22 cellular contexts compared by ENCODE assay signal in genomic region chr16:81239722-81240121, GRCh38. TPM values are rescaled to one million over a fixed set of nuclear protein-coding genes. Genes with fewer than 3 reads are reported as not detected.
DNase-seq lines count a peak whose midpoint lies in the region; ATAC-seq, FAIRE-seq and TF ChIP-seq lines count a peak whose summit lies in the region.
"Had no signal": no experiment of that assay in that cellular context is flagged by ENCODE, and none has a peak within 500 bp of the region (broad histone marks: within the 10 kb centered on the region; RNA-seq: fewer than 3 reads in every experiment).

No MANE protein-coding gene starts in this region.

- H3K9me3 Mint-ChIP-seq in CD8-positive, alpha-beta memory T cell = no peaks in the 10 kb centered on the region
- H3K9me3 Mint-ChIP-seq: CD8-positive, alpha-beta T cell had no signal

- no peak overlapping the region for H3K4me3 ChIP-seq in HepG2 (replicated peaks in 1 of 3; ENCODE audit: insufficient read depth in 1 of 3, low read depth in 2 of 3, low read length in 3 of 3)
- H3K4me3 ChIP-seq in right lobe of liver = no peak overlapping the region
- peak overlapping the region; percentile 63 to 79 for H3K4me3 ChIP-seq in duodenal mucosa (ENCODE audit: low read depth in 1 of 2, low read length in 2 of 2)
- no peak overlapping the region for H3K4me3 ChIP-seq in muscle layer of colon (ENCODE audit: low read depth in 1 of 2, low read length in 2 of 2)
- no peak overlapping the region for H3K4me3 ChIP-seq in CD8-positive, alpha-beta memory T cell (ENCODE audit: low read length)
- H3K4me3 ChIP-seq: BLaER1 treated with 17β-estradiol and CSF1 and Interleukin-3, amounts not matched to agents 10 nM and 100 nM had no signal

- no peak overlapping the region for H3K9ac ChIP-seq in HepG2 (ENCODE audit: insufficient read depth, low read depth, low read length)
- H3K9ac ChIP-seq in duodenal mucosa (ENCODE audit: low read depth in 1 of 2, low read length in 2 of 2) = no peak overlapping the region
- no peak overlapping the region for H3K9ac ChIP-seq in muscle layer of colon (ENCODE audit: low read length)
- H3K9ac ChIP-seq: BLaER1 treated with 17β-estradiol and CSF1 and Interleukin-3, amounts not matched to agents 10 nM and 100 nM had no signal

- no peaks in the 10 kb centered on the region for H3K36me3 ChIP-seq in HepG2 (replicated peaks in 1 of 2; ENCODE audit: control insufficient read depth in 1 of 2, insufficient read depth in 2 of 2, low read length in 2 of 2)
- no peaks in the 10 kb centered on the region for H3K36me3 ChIP-seq in right lobe of liver
- no peaks in the 10 kb centered on the region for H3K36me3 ChIP-seq in duodenal mucosa (ENCODE audit: control insufficient read depth in 1 of 2, insufficient read depth in 2 of 2, low read length in 2 of 2)
- no peaks in the 10 kb centered on the region for H3K36me3 ChIP-seq in muscle layer of colon (ENCODE audit: insufficient read depth, low read length)
- no peaks in the 10 kb centered on the region for H3K36me3 ChIP-seq in CD8-positive, alpha-beta memory T cell (ENCODE audit: insufficient read depth, low read length)
- H3K36me3 ChIP-seq: BLaER1 treated with 17β-estradiol and CSF1 and Interleukin-3, amounts not matched to agents 10 nM and 100 nM had no signal

- CTCF ChIA-PET in HepG2 (lab: Yijun Ruan, JAX; ENCODE audit: low intra/inter-chr PET ratio, low total read pairs) = no interaction called here
- CTCF ChIA-PET in CD8-positive, alpha-beta memory T cell (lab: Charles Lee) = no interaction called here

- peaks cover 2% of the 10 kb centered on the region for H3K36me3 Mint-ChIP-seq in T-helper 17 cell (ENCODE audit: low read depth)
- no peaks in the 10 kb centered on the region for H3K36me3 Mint-ChIP-seq in CD8-positive, alpha-beta memory T cell
- H3K36me3 Mint-ChIP-seq: CD8-positive, alpha-beta T cell had no signal

- H3K27me3 ChIP-seq in HepG2 (ENCODE audit: control insufficient read depth in 1 of 2, insufficient read depth in 2 of 2, low read length in 2 of 2) = peaks cover 0 to 14% of the 10 kb centered on the region in 2 experiments; a peak in 2 of 5 replicates
- H3K27me3 ChIP-seq in right lobe of liver = no peaks in the 10 kb centered on the region
- no peaks in the 10 kb centered on the region for H3K27me3 ChIP-seq in duodenal mucosa (ENCODE audit: control insufficient read depth in 1 of 2, insufficient read depth in 2 of 2, low read length in 2 of 2)
- no peaks in the 10 kb centered on the region for H3K27me3 ChIP-seq in muscle layer of colon (ENCODE audit: control insufficient read depth in 1 of 2, insufficient read depth in 2 of 2, low read length in 2 of 2)
- H3K27me3 ChIP-seq in CD8-positive, alpha-beta memory T cell (ENCODE audit: insufficient read depth, low read length, poor library complexity, severe bottlenecking) = no peaks in the 10 kb centered on the region
- H3K27me3 ChIP-seq: BLaER1 treated with 17β-estradiol and CSF1 and Interleukin-3, amounts not matched to agents 10 nM and 100 nM had no signal

- TF ChIP-seq CTCF in HepG2 (CRISPR knock-in tag; IDR thresholded peaks at IDR 0.05) (no peak), right lobe of liver (IDR thresholded peaks at IDR 0.05) (no peak)

- BruUV-seq in HepG2 (replicated peaks; lab: Mats Ljungman, UMichigan) = no TSS peak

- H3K4me1 ChIP-seq in HepG2 (ENCODE audit: insufficient read depth, low read length) (peaks cover 19% of the 10 kb centered on the region), right lobe of liver (peaks cover 0 to 12% (median 0%) of the 10 kb centered on the region in 4 donors), duodenal mucosa (ENCODE audit: control insufficient read depth in 1 of 2, insufficient read depth in 2 of 2, low read length in 2 of 2) (peaks cover 4 to 22% of the 10 kb centered on the region in 2 donors), muscle layer of colon (ENCODE audit: insufficient read depth, low read length) (peaks cover 9% of the 10 kb centered on the region)
- H3K4me1 ChIP-seq in CD8-positive, alpha-beta memory T cell (ENCODE audit: insufficient read depth, low read length) = no peaks in the 10 kb centered on the region

- POLR2A ChIA-PET in HepG2 (lab: Yijun Ruan, JAX) = no interaction called here
- POLR2A ChIA-PET in CD8-positive, alpha-beta memory T cell (lab: Charles Lee) = no interaction called here

- H4K20me1 ChIP-seq in HepG2 (ENCODE audit: insufficient read depth, low read length) = no peaks in the 10 kb centered on the region
- H4K20me1 ChIP-seq: BLaER1 treated with 17β-estradiol and CSF1 and Interleukin-3, amounts not matched to agents 10 nM and 100 nM had no signal

- no peak for TF ChIP-seq RAD21 in HepG2 (CRISPR knock-in tag; IDR thresholded peaks at IDR 0.05)

- no peak overlapping the region for H3K27ac Mint-ChIP-seq in T-helper 17 cell
- no peak overlapping the region for H3K27ac Mint-ChIP-seq in CD8-positive, alpha-beta memory T cell
- H3K27ac Mint-ChIP-seq: CD8-positive, alpha-beta T cell had no signal

- TF ChIP-seq EP300 in HepG2 (IDR thresholded peaks at IDR 0.05; ENCODE audit: low read depth in 2 of 2, low read length in 2 of 2) (no peak), HepG2 (CRISPR knock-in tag; IDR thresholded peaks at IDR 0.05; ENCODE audit: borderline replicate concordance) (no peak)

- no peak for TF ChIP-seq POLR2A in HepG2 (IDR thresholded peaks at IDR 0.05; ENCODE audit: insufficient read depth in 1 of 2, low read depth in 2 of 2, low read length in 2 of 2)
- TF ChIP-seq POLR2A in right lobe of liver (IDR thresholded peaks at IDR 0.05) = no peak

- ATAC-seq in HepG2 (no peak), right lobe of liver (no peak), T-helper 17 cell (no peak), HG03354 (IDR thresholded peaks at IDR 0.05; ENCODE audit: poor library complexity, severe bottlenecking, unreplicated experiment) (no peak)
- ATAC-seq: CD8-positive, alpha-beta T cell; HCT116 had no signal

- no peaks in the 10 kb centered on the region for H3K9me3 ChIP-seq in HepG2 (ENCODE audit: low read length)
- H3K9me3 ChIP-seq in right lobe of liver = no peaks in the 10 kb centered on the region
- no peaks in the 10 kb centered on the region for H3K9me3 ChIP-seq in duodenal mucosa (ENCODE audit: control insufficient read depth in 1 of 2, low read length in 2 of 2)
- H3K9me3 ChIP-seq in muscle layer of colon (ENCODE audit: low read length) = no peaks in the 10 kb centered on the region
- H3K9me3 ChIP-seq in T-helper 17 cell (ENCODE audit: control insufficient read depth, low read length, poor library complexity, severe bottlenecking) = no peaks in the 10 kb centered on the region
- H3K9me3 ChIP-seq in CD8-positive, alpha-beta memory T cell (ENCODE audit: low read length) = no peaks in the 10 kb centered on the region
- H3K9me3 ChIP-seq: BLaER1 treated with 17β-estradiol and CSF1 and Interleukin-3, amounts not matched to agents 10 nM and 100 nM had no signal

- peaks cover 6% of the 10 kb centered on the region for H3K4me1 Mint-ChIP-seq in T-helper 17 cell
- peaks cover 3 to 18% (median 6%) of the 10 kb centered on the region in 3 donors for H3K4me1 Mint-ChIP-seq in CD8-positive, alpha-beta memory T cell

- intact Hi-C loops in HepG2 (cut with micrococcal nuclease; ENCODE audit: unreplicated experiment) (no loop called here), right lobe of liver (cut with DNase I) (no loop called here)

- peaks cover 7% of the 10 kb centered on the region for H3K27me3 Mint-ChIP-seq in T-helper 17 cell
- H3K27me3 Mint-ChIP-seq in CD8-positive, alpha-beta memory T cell = peaks cover 3 to 4% of the 10 kb centered on the region in 2 donors

- no peak overlapping the region for H3K27ac ChIP-seq in HepG2 (ENCODE audit: extremely low read length, insufficient read depth, low read length)
- no peak overlapping the region for H3K27ac ChIP-seq in right lobe of liver
- no peak overlapping the region for H3K27ac ChIP-seq in duodenal mucosa (ENCODE audit: low read depth, low read length)
- peak overlapping the region; percentile 75 for H3K27ac ChIP-seq in muscle layer of colon (ENCODE audit: low read depth, low read length)
- no peak overlapping the region for H3K27ac ChIP-seq in CD8-positive, alpha-beta memory T cell (ENCODE audit: low read depth, low read length)
- H3K27ac ChIP-seq: BLaER1 treated with 17β-estradiol and CSF1 and Interleukin-3, amounts not matched to agents 10 nM and 100 nM had no signal

- H3K4me3 Mint-ChIP-seq in T-helper 17 cell = no peak overlapping the region
- no peak overlapping the region for H3K4me3 Mint-ChIP-seq in CD8-positive, alpha-beta memory T cell
- H3K4me3 Mint-ChIP-seq: CD8-positive, alpha-beta T cell had no signal

- DNase-seq in HepG2 (ENCODE audit: low spot score) (no peak), right lobe of liver (no peak), islet precursor cell (no peak), T-helper 17 cell (no peak)
- no peak for DNase-seq in CD8-positive, alpha-beta memory T cell
- DNase-seq: CD8-positive, alpha-beta T cell; DMS79 treated with DMSO at 0.1 percent for 48 hours; MM.1S; NCI-H1092; NCI-H1436 treated with DMSO at 0.1 percent for 48 hours; NCI-H2081; NCI-H510A treated with DMSO at 0.1 percent for 48 hours; NCI-H774; Right ventricle myocardium superior had no signal

- no peak overlapping the region for H2AFZ ChIP-seq in HepG2 (ENCODE audit: low read length)

- no peak for FAIRE-seq in HepG2 (lab: Jason Lieb, UNC)
- FAIRE-seq: HTR-8/SVneo had no signal

- in situ Hi-C loops in HepG2 (cut with HindIII; ENCODE audit: extremely low pct_ligation_motif_present, low pct_unique_long_range_greater_than_20kb) = no loop called here

- WGBS in HepG2 (ENCODE audit: low lambda C conversion rate) = 38% methylated on average over 5 of the region's 5 CpGs
- 73% methylated on average over 5 of the region's 5 CpGs for WGBS in right lobe of liver (ENCODE audit: insufficient coverage, low coverage, low lambda C conversion rate, missing lambda C conversion rate)

- no peak overlapping the region for H3K4me2 ChIP-seq in HepG2 (ENCODE audit: low read depth, low read length)

- no peaks in the 10 kb centered on the region for H3K79me2 ChIP-seq in HepG2 (ENCODE audit: insufficient read depth, low read length)

RNA-seq across cellular contexts. Expression of gene BCO1, which starts 1.2 kb away (rescaled TPM):
- total RNA-seq in HepG2 (2016; rRNA removed; fragmentation: Illumina TruSeq; extraction: Trizol) (0.11 TPM in 1 of 2 replicates, not detected in the other), right lobe of liver (under 1 TPM in 5 of 6 experiments, not detected in 1; 0.11 to 0.55 (median 0.31) TPM), T-helper 17 cell (not detected)
- not detected in 2 replicates for total RNA-seq in HepG2 (2016; cell fraction: cytosol; rRNA removed; fragmentation: Illumina TruSeq; extraction: Trizol; ENCODE audit: low read depth)
- total RNA-seq in HepG2 (2016; cell fraction: insoluble cytoplasmic fraction; rRNA removed; fragmentation: Illumina TruSeq; extraction: Trizol) = 0.09 and 0.21 TPM in 2 replicates
- not detected in 2 replicates for total RNA-seq in HepG2 (2016; cell fraction: membrane; rRNA removed; fragmentation: Illumina TruSeq; extraction: Trizol)
- not detected in 2 replicates for total RNA-seq in HepG2 (2016; cell fraction: nucleus; rRNA removed; fragmentation: Illumina TruSeq; extraction: Trizol)
- not detected in 2 replicates for polyA plus RNA-seq in HepG2 (2011; rRNA removed)
- polyA plus RNA-seq in HepG2 (2011; cell fraction: cytosol; rRNA removed) = 0.08 TPM in 1 of 2 replicates, not detected in the other
- polyA plus RNA-seq in HepG2 (2011; cell fraction: nucleus; rRNA removed) = not detected in 2 replicates
- 0.17 TPM in 1 of 2 replicates, not detected in the other for polyA plus RNA-seq in HepG2 (2012)
- polyA plus RNA-seq in HepG2 (2016; cell fraction: cytosol; fragmentation: Illumina TruSeq; extraction: Trizol; ENCODE audit: low read depth) = 0.07 and 0.12 TPM in 2 replicates
- 0.20 TPM in 1 of 2 replicates, not detected in the other for polyA plus RNA-seq in HepG2 (2016; cell fraction: insoluble cytoplasmic fraction; fragmentation: Illumina TruSeq; extraction: Trizol; ENCODE audit: low read depth)
- 0.17 TPM in 1 of 2 replicates, not detected in the other for polyA plus RNA-seq in HepG2 (2016; cell fraction: membrane; fragmentation: Illumina TruSeq; extraction: Trizol; ENCODE audit: low read depth)
- polyA plus RNA-seq in HepG2 (2016; cell fraction: nucleus; fragmentation: Illumina TruSeq; extraction: Trizol; ENCODE audit: insufficient read depth, low read depth) = not detected in 2 replicates
- polyA minus RNA-seq in HepG2 (2011; rRNA and poly(A)+ RNA removed; ENCODE audit: low replicate concordance) = not detected in 2 replicates
- polyA minus RNA-seq in HepG2 (2011; cell fraction: cytosol; rRNA and poly(A)+ RNA removed) = not detected in 2 replicates
- not detected in 2 replicates for polyA minus RNA-seq in HepG2 (2011; cell fraction: nucleus; rRNA and poly(A)+ RNA removed)
- not detected for total RNA-seq in CD8-positive, alpha-beta memory T cell
- polyA plus RNA-seq in CD8-positive, alpha-beta memory T cell = not detected
- total RNA-seq: CD8-positive, alpha-beta T cell; LHCN-M2; OCI-LY7; Right ventricle myocardium superior had no signal

Comparison
In these comparisons a context has a peak if more than half of its experiments do, and no peak if none do; other contexts are left out.
1. H3K4me3 ChIP-seq: peak in duodenal mucosa (2 of 2); none in HepG2 (0 of 3), right lobe of liver (0 of 3), muscle layer of colon (0 of 2) and CD8-positive, alpha-beta memory T cell (single experiment).